In the genomic region with DNA sequence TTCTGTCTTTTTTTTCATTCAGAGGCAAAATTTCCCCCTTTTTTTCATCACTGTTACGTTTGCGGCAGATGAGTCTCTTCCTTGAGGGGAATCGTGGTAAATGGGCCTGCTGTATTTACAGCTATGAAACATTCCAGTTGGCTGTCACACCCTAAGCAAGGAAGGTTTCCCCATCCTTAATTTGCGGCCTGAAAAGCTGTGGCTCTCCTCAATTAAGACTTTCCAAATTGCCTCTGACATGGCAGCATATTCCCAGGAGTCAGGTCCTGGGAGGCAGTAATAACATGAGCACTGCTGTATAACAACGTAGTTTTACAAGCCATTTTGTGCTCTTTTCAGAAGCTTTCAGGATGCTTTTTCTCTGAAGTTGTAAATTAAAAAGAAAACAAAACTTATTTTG, we compare ENCODE assay signal across 17 cellular contexts.
A peak's percentile ranks its signal among the peaks of the same experiment; 100 is the strongest.
DNase-seq lines count a peak whose midpoint lies in the region; ATAC-seq and TF ChIP-seq lines count a peak whose summit lies in the region.
"Had no signal": no experiment of that assay in that cellular context is flagged by ENCODE, and none has a peak within 500 bp of the region (broad histone marks: within the 10 kb centered on the region; RNA-seq: fewer than 3 reads in every experiment).

No MANE protein-coding gene starts in this region.

- no peaks in the 10 kb centered on the region for H3K9me3 ChIP-seq in thoracic aorta
- H3K9me3 ChIP-seq: left lung had no signal

- DNase-seq in Right ventricle myocardium inferior (ENCODE audit: missing footprints) (no peak), cardiac septum (ENCODE audit: low spot score) (no peak), WTC11 (ENCODE audit: low spot score) (no peak), left kidney (ENCODE audit: low read depth, low spot score) (peak; percentile 23), thoracic aorta (ENCODE audit: low spot score) (no peak), mesenteric fat pad (ENCODE audit: low spot score) (no peak), HCEC 1CT (no peak), Kasumi-1 (lab: John Stamatoyannopoulos, UW) (no peak)
- DNase-seq: activated CD4-positive, alpha-beta memory T cell treated with anti-CD3 and anti-CD28 coated beads, Interleukin-2, amount 10 ng/mL, durations not matched to agents 7 days and 5 days; activated naive CD8-positive, alpha-beta T cell treated with anti-CD3 and anti-CD28 coated beads for 36 hours; foreskin fibroblast; GDM1; left lung; MV-4-11; NCI-H526 treated with DMSO at 0.1 percent for 48 hours; SW 1271 had no signal

- no peaks in the 10 kb centered on the region for H3K36me3 Mint-ChIP-seq in WTC11
- H3K36me3 Mint-ChIP-seq: activated naive CD8-positive, alpha-beta T cell treated with anti-CD3 and anti-CD28 coated beads for 36 hours had no signal

- H3K4me1 Mint-ChIP-seq in WTC11, result peaks cover 7% of the 10 kb centered on the region; the same call in 1 of the 2 replicates
- H3K4me1 Mint-ChIP-seq: activated CD4-positive, alpha-beta memory T cell treated with anti-CD3 and anti-CD28 coated beads, Interleukin-2, amount 10 ng/mL, durations not matched to agents 7 days and 5 days had no signal

- peaks cover 49 to 89% of the 10 kb centered on the region in 2 donors for H3K4me1 ChIP-seq in thoracic aorta (ENCODE audit: control insufficient read depth in 1 of 2, low read depth in 2 of 2)

- H3K9me3 Mint-ChIP-seq in WTC11, result no peaks in the 10 kb centered on the region
- H3K9me3 Mint-ChIP-seq: activated CD4-positive, alpha-beta memory T cell treated with anti-CD3 and anti-CD28 coated beads, Interleukin-2, amount 10 ng/mL, durations not matched to agents 7 days and 5 days; activated naive CD8-positive, alpha-beta T cell treated with anti-CD3 and anti-CD28 coated beads for 36 hours; neural crest cell had no signal

- H3K27ac ChIP-seq in thoracic aorta, result peak overlapping the region; percentile 15 to 59
- H3K27ac ChIP-seq: left lung had no signal

- H3K27me3 ChIP-seq in thoracic aorta (replicated peaks; ENCODE audit: insufficient read depth), result no peaks in the 10 kb centered on the region
- H3K27me3 ChIP-seq: left lung had no signal

- H3K27ac Mint-ChIP-seq in WTC11, result peak overlapping the region; percentile 37; the same call in 1 of the 2 replicates
- H3K27ac Mint-ChIP-seq: activated CD4-positive, alpha-beta memory T cell treated with anti-CD3 and anti-CD28 coated beads, Interleukin-2, amount 10 ng/mL, durations not matched to agents 7 days and 5 days; activated naive CD8-positive, alpha-beta T cell treated with anti-CD3 and anti-CD28 coated beads for 36 hours had no signal

- H3K36me3 ChIP-seq in thoracic aorta, result no peaks in the 10 kb centered on the region
- H3K36me3 ChIP-seq: left lung had no signal

- H3K4me3 Mint-ChIP-seq in WTC11, result no peak overlapping the region
- H3K4me3 Mint-ChIP-seq: activated CD4-positive, alpha-beta memory T cell treated with anti-CD3 and anti-CD28 coated beads, Interleukin-2, amount 10 ng/mL, durations not matched to agents 7 days and 5 days; activated naive CD8-positive, alpha-beta T cell treated with anti-CD3 and anti-CD28 coated beads for 36 hours; neural crest cell had no signal

- TF ChIP-seq CTCF in WTC11 (IDR thresholded peaks at IDR 0.05) (no peak), thoracic aorta (IDR thresholded peaks at IDR 0.05) (no peak)

- POLR2A ChIA-PET in WTC11 (lab: Charles Lee), result no interaction called here

- H3K4me3 ChIP-seq in thoracic aorta, result no peak overlapping the region
- H3K4me3 ChIP-seq: left lung had no signal

- H3K27me3 Mint-ChIP-seq in WTC11 (ENCODE audit: low read depth), result no peaks in the 10 kb centered on the region
- H3K27me3 Mint-ChIP-seq: activated CD4-positive, alpha-beta memory T cell treated with anti-CD3 and anti-CD28 coated beads, Interleukin-2, amount 10 ng/mL, durations not matched to agents 7 days and 5 days; activated naive CD8-positive, alpha-beta T cell treated with anti-CD3 and anti-CD28 coated beads for 36 hours had no signal

- CTCF ChIA-PET in WTC11 (lab: Charles Lee), result no interaction called here

- ATAC-seq in Right ventricle myocardium inferior (peak; percentile 30), WTC11 (no peak), thoracic aorta (ENCODE audit: insufficient number of reproducible peaks, low FRiP score, low read depth) (no peak)
- ATAC-seq: left lung had no signal

- intact Hi-C loops in Right ventricle myocardium inferior (cut with DNase I), result loop anchor here (5.0 kb wide), 1 partner anchor 372 kb away; no protein-coding TSS in a partner anchor
- intact Hi-C loops in cardiac septum (cut with DNase I), result loop anchor here (5.0 kb wide), 2 partner anchors 228 to 833 kb away; no protein-coding TSS in a partner anchor

TF ChIP-seq in WTC11, 78 proteins besides CTCF, POLR2A, EP300 and RAD21 (continues in another document):
- TF ChIP-seq ZNF532 (CRISPR knock-in tag; IDR thresholded peaks at IDR 0.05; ENCODE audit: borderline replicate concordance) (no peak), ZNF512 (CRISPR knock-in tag; IDR thresholded peaks at IDR 0.05; ENCODE audit: borderline replicate concordance) (no peak), ZNF219 (CRISPR knock-in tag; IDR thresholded peaks at IDR 0.05; ENCODE audit: borderline replicate concordance) (no peak), TEAD1 (CRISPR knock-in tag; IDR thresholded peaks at IDR 0.05) (no peak), ELF4 (CRISPR knock-in tag; IDR thresholded peaks at IDR 0.05; ENCODE audit: low read depth) (no peak), FOXK1 (CRISPR knock-in tag; IDR thresholded peaks at IDR 0.05) (no peak), TCF7 (CRISPR knock-in tag; IDR thresholded peaks at IDR 0.05; ENCODE audit: low read depth) (no peak)
